ENCODE assay signal across 28 cellular contexts in the genomic region with DNA sequence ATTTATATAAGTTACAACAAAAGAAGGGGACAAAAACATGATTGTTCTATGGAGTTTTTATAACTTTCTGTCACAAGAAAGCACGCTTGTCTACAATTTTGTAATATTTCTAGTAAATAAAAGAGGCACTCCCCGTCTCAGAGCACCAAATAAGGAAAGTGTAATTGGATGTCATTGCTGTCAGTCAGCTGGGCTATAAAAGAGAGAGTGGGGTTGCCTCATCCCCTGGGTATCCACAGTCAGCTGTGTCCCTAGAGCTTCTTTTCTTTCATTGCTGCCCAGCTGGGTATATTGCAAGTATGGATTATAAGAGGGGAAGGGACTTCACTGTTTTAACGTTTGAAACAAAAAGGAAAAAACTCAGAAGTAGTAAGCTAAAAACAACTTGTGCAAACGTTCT.
DNase-seq lines count a peak whose midpoint lies in the region; ATAC-seq and TF ChIP-seq lines count a peak whose summit lies in the region.
"Had no signal": no experiment of that assay in that cellular context is flagged by ENCODE, and none has a peak within 500 bp of the region (broad histone marks: within the 10 kb centered on the region; RNA-seq: fewer than 3 reads in every experiment).

No MANE protein-coding gene starts in this region.

- H3K9me3 Mint-ChIP-seq in nephron: no peaks in the 10 kb centered on the region
- H3K9me3 Mint-ChIP-seq: activated CD4-positive, alpha-beta T cell treated with anti-CD3 and anti-CD28 coated beads, Interleukin-2, amount 10 ng/mL, durations not matched to agents 24 days and 14 days; activated T-cell treated with anti-CD3 and anti-CD28 coated beads, Interleukin-2, amount 50 U/mL, for 72 hours; dendritic cell treated with granulocyte-macrophage colony-stimulating factor and Interleukin-4, amounts not matched to agents 40 ng/mL and 50 ng/mL, for 4 days had no signal

- peak overlapping the region; percentile 52 to 90 (median 87) for H3K27ac Mint-ChIP-seq in nephron
- H3K27ac Mint-ChIP-seq: activated CD4-positive, alpha-beta T cell treated with anti-CD3 and anti-CD28 coated beads, Interleukin-2, amount 10 ng/mL, durations not matched to agents 24 days and 14 days; activated T-cell treated with anti-CD3 and anti-CD28 coated beads, Interleukin-2, amount 50 U/mL, for 72 hours; dendritic cell treated with granulocyte-macrophage colony-stimulating factor and Interleukin-4, amounts not matched to agents 40 ng/mL and 50 ng/mL, for 4 days; T-helper 17 cell had no signal

- CTCF ChIA-PET in A673 (lab: Charles Lee): no interaction called here

- no peak overlapping the region for H3K27ac ChIP-seq in A673 (ENCODE audit: low read depth, low read length, poor library complexity, severe bottlenecking)
- H3K27ac ChIP-seq: HL-60 had no signal

- peaks cover 14% of the 10 kb centered on the region for H3K36me3 Mint-ChIP-seq in nephron (ENCODE audit: low read depth)

- intact Hi-C loops in A673 (cut with micrococcal nuclease; ENCODE audit: unreplicated experiment): no loop called here

- no peak for ATAC-seq in GM19035 (IDR thresholded peaks at IDR 0.05; ENCODE audit: unreplicated experiment)
- no peak for ATAC-seq in HG03175 (IDR thresholded peaks at IDR 0.05; ENCODE audit: unreplicated experiment)
- ATAC-seq: activated T-cell treated with anti-CD3 and anti-CD28 coated beads, Interleukin-2, amount 50 U/mL, for 72 hours; HepG2; T-helper 17 cell had no signal

- peaks cover 6% of the 10 kb centered on the region for H3K4me1 ChIP-seq in A673 (ENCODE audit: insufficient read depth, low read length, poor library complexity, severe bottlenecking)
- H3K4me1 ChIP-seq: BE2C had no signal

- H3K27me3 ChIP-seq in A673 (replicated peaks; ENCODE audit: insufficient read depth, low read depth, low read length, poor library complexity): no peaks in the 10 kb centered on the region
- H3K27me3 ChIP-seq: BE2C had no signal

- H3K4me3 ChIP-seq in A673 (ENCODE audit: low read depth, low read length, poor library complexity, severe bottlenecking) (no peak overlapping the region), choroid plexus epithelial cell (ENCODE audit: low read depth, low read length) (no peak overlapping the region)
- H3K4me3 ChIP-seq: lung had no signal

- H3K4me3 Mint-ChIP-seq in nephron: peak overlapping the region in 1 of 3 experiments; percentile 20
- H3K4me3 Mint-ChIP-seq: activated CD4-positive, alpha-beta T cell treated with anti-CD3 and anti-CD28 coated beads, Interleukin-2, amount 10 ng/mL, durations not matched to agents 24 days and 14 days; activated T-cell treated with anti-CD3 and anti-CD28 coated beads, Interleukin-2, amount 50 U/mL, for 72 hours; dendritic cell treated with granulocyte-macrophage colony-stimulating factor and Interleukin-4, amounts not matched to agents 40 ng/mL and 50 ng/mL, for 4 days; T-helper 17 cell had no signal

- H3K9me3 ChIP-seq in A673 (ENCODE audit: low read depth, low read length, poor library complexity, severe bottlenecking): no peaks in the 10 kb centered on the region
- H3K9me3 ChIP-seq: BE2C had no signal

- TF ChIP-seq CTCF in A673 (conservative IDR thresholded peaks at IDR 0.05; ENCODE audit: low read depth, low read length): no peak
- TF ChIP-seq CTCF in choroid plexus epithelial cell (conservative IDR thresholded peaks at IDR 0.05; ENCODE audit: low read depth, low read length): no peak
- TF ChIP-seq CTCF in nephron (IDR thresholded peaks at IDR 0.05; ENCODE audit: unreplicated experiment in 3 of 3): no peak

- peaks cover 59% of the 10 kb centered on the region for H3K4me1 Mint-ChIP-seq in nephron
- H3K4me1 Mint-ChIP-seq: activated CD4-positive, alpha-beta T cell treated with anti-CD3 and anti-CD28 coated beads, Interleukin-2, amount 10 ng/mL, durations not matched to agents 24 days and 14 days; T-helper 17 cell had no signal

- DNase-seq in A673 (ENCODE audit: low spot score) (peak; percentile 76), M059J (ENCODE audit: low read depth) (peak; percentile 7), choroid plexus epithelial cell (ENCODE audit: low read depth) (peak; percentile 11), RPMI8226 (no peak), HT-29 (ENCODE audit: low spot score) (no peak)
- DNase-seq: activated CD4-positive, alpha-beta T cell treated with anti-CD3 and anti-CD28 coated beads, Interleukin-2, amount 10 ng/mL, durations not matched to agents 24 days and 14 days; activated naive CD4-positive, alpha-beta T cell treated with Interleukin-2 at 50 U/mL for 16 hours; activated T-cell treated with anti-CD3 and anti-CD28 coated beads, Interleukin-2, amount 50 U/mL, for 72 hours; amygdala; BE2C; DMS53; GDM1; GOT3; kidney; NCI-H1092 treated with DMSO at 0.1 percent for 48 hours; NCI-H2081; NK-92 treated with Interleukin-12 subunit alpha and Interleukin-12 subunit beta, amount 100 ng/mL, for 24 hours; occipital lobe; small intestine; stimulated activated CD4-positive, alpha-beta T cell treated with anti-CD3 and anti-CD28 coated beads, Interleukin-1b, Interleukin-23, amount 100 ng/mL, for 48 hours; T-helper 17 cell had no signal

- POLR2A ChIA-PET in A673 (lab: Charles Lee; ENCODE audit: low non-redundant PET): no interaction called here

- no peaks in the 10 kb centered on the region for H3K36me3 ChIP-seq in A673 (ENCODE audit: insufficient read depth, low read length, poor library complexity, severe bottlenecking)
- H3K36me3 ChIP-seq: BE2C had no signal

- BruUV-seq in A673 (replicated peaks; lab: Mats Ljungman, UMichigan): no TSS peak

- no peaks in the 10 kb centered on the region for H3K27me3 Mint-ChIP-seq in nephron (ENCODE audit: low read depth)
- H3K27me3 Mint-ChIP-seq: activated CD4-positive, alpha-beta T cell treated with anti-CD3 and anti-CD28 coated beads, Interleukin-2, amount 10 ng/mL, durations not matched to agents 24 days and 14 days; dendritic cell treated with granulocyte-macrophage colony-stimulating factor and Interleukin-4, amounts not matched to agents 40 ng/mL and 50 ng/mL, for 4 days had no signal

Comparison
In these comparisons a context has a peak if more than half of its experiments do, and no peak if none do; other contexts are left out.
1. DNase-seq: peak in A673 (single experiment), M059J (single experiment) and choroid plexus epithelial cell (single experiment); none in RPMI8226 (single experiment) and HT-29 (single experiment).